In genomic region chrX:150405576-150405975, GRCh38 we compare ENCODE assay signal across 2 cellular contexts.
TF ChIP-seq lines count a peak whose summit lies in the region.

No MANE protein-coding gene starts in this region.

TF ChIP-seq in IMR-90, 13 proteins besides CTCF, POLR2A, EP300 and RAD21:
- TF ChIP-seq SMC3 (IDR thresholded peaks at IDR 0.05; ENCODE audit: low read depth, low read length) (no peak), FOS (IDR thresholded peaks at IDR 0.05; ENCODE audit: low read depth, low read length) (no peak), MAFK (IDR thresholded peaks at IDR 0.05; ENCODE audit: low read depth, low read length) (no peak), CEBPB (IDR thresholded peaks at IDR 0.05; ENCODE audit: low read depth, low read length) (no peak), CHD1 (IDR thresholded peaks at IDR 0.05; ENCODE audit: low read depth, low read length) (no peak)

TF ChIP-seq in K562, 482 proteins besides CTCF, POLR2A, EP300 and RAD21:
- no peak for TF ChIP-seq ZNF347 (CRISPR knock-in tag; IDR thresholded peaks at IDR 0.05; ENCODE audit: low read depth)
- peak; percentile 29 for TF ChIP-seq CTCFL (IDR thresholded peaks at IDR 0.05; ENCODE audit: borderline replicate concordance, insufficient read depth, low read depth, low read length, poor library complexity, severe bottlenecking)
